ENCODE assay signal across 8 cellular contexts in genomic region chr1:8962812-8963669, GRCh38. TPM values are rescaled to one million over a fixed set of nuclear protein-coding genes. Genes with fewer than 3 reads are reported as not detected.
DNase-seq lines count a peak whose midpoint lies in the region; ATAC-seq and TF ChIP-seq lines count a peak whose summit lies in the region.

No MANE protein-coding gene starts in this region.

- H3K27ac Mint-ChIP-seq in CD4-positive, CD25-positive, alpha-beta regulatory T cell: peak overlapping the region; percentile 38 to 80 (median 71)
- peak overlapping the region; percentile 84 for H3K27ac Mint-ChIP-seq in activated naive CD4-positive, alpha-beta T cell treated with anti-CD3 and anti-CD28 coated beads, Interleukin-2, amount 10 ng/mL, durations not matched to agents 7 days and 5 days

- no peaks in the 10 kb centered on the region for H3K9me2 ChIP-seq in OCI-LY7 (ENCODE audit: insufficient read depth, low read length)

- intact Hi-C loops in OCI-LY7 (cut with micrococcal nuclease; ENCODE audit: unreplicated experiment) (loop anchor here (1.0 kb wide), 2 partner anchors 25 to 42 kb away; no protein-coding TSS in a partner anchor), left colon (cut with DNase I, micrococcal nuclease) (no loop called here)

- ATAC-seq in CD4-positive, CD25-positive, alpha-beta regulatory T cell (ENCODE audit: low read depth in 2 of 2): peak; percentile 35 to 60
- peak; percentile 84 for ATAC-seq in left colon
- ATAC-seq in GM19035 (IDR thresholded peaks at IDR 0.05; ENCODE audit: unreplicated experiment): no peak
- ATAC-seq in HG02798 (IDR thresholded peaks at IDR 0.05; ENCODE audit: poor library complexity, unreplicated experiment): no peak

- H3K36me3 Mint-ChIP-seq in CD4-positive, CD25-positive, alpha-beta regulatory T cell: peaks cover 26% of the 10 kb centered on the region
- H3K36me3 Mint-ChIP-seq in activated naive CD4-positive, alpha-beta T cell treated with anti-CD3 and anti-CD28 coated beads, Interleukin-2, amount 10 ng/mL, durations not matched to agents 7 days and 5 days: peaks cover 89% of the 10 kb centered on the region

- no peaks in the 10 kb centered on the region for H3K27me3 Mint-ChIP-seq in CD4-positive, CD25-positive, alpha-beta regulatory T cell
- H3K27me3 Mint-ChIP-seq in activated naive CD4-positive, alpha-beta T cell treated with anti-CD3 and anti-CD28 coated beads, Interleukin-2, amount 10 ng/mL, durations not matched to agents 7 days and 5 days: no peaks in the 10 kb centered on the region

- H3K27ac ChIP-seq in CD4-positive, CD25-positive, alpha-beta regulatory T cell (ENCODE audit: insufficient read depth, low read length, poor library complexity, severe bottlenecking): no peak overlapping the region
- no peak overlapping the region for H3K27ac ChIP-seq in OCI-LY7 (ENCODE audit: low read depth, low read length, poor library complexity, severe bottlenecking)

- H2AFZ ChIP-seq in OCI-LY7 (ENCODE audit: low read length): no peak overlapping the region; the same call in 1 of the 2 replicates

- BruUV-seq in OCI-LY7 (replicated peaks; lab: Mats Ljungman, UMichigan): no TSS peak

- H3K4me3 ChIP-seq in CD4-positive, CD25-positive, alpha-beta regulatory T cell (ENCODE audit: low read depth, low read length): no peak overlapping the region
- H3K4me3 ChIP-seq in OCI-LY7 (ENCODE audit: low read depth, low read length, poor library complexity, severe bottlenecking): no peak overlapping the region

- POLR2A ChIA-PET in OCI-LY7 (lab: Charles Lee): no interaction called here

- DNase-seq in CD4-positive, CD25-positive, alpha-beta regulatory T cell: peak in 2 of 3 donors; percentile 25 to 73
- peak; percentile 70 for DNase-seq in GM19240 (ENCODE audit: insufficient read length, low spot score)
- DNase-seq in OCI-LY7 (ENCODE audit: low spot score): peak; percentile 85
- peak; percentile 66 for DNase-seq in activated naive CD4-positive, alpha-beta T cell treated with anti-CD3 and anti-CD28 coated beads, Interleukin-2, amount 10 ng/mL, durations not matched to agents 7 days and 5 days
- DNase-seq in left colon: peak; percentile 32 to 61
- DNase-seq in NCI-H2227 (lab: John Stamatoyannopoulos, UW; ENCODE audit: unreplicated experiment): no peak

- peaks cover 0 to 3% of the 10 kb centered on the region in 2 experiments for H3K9me3 ChIP-seq in CD4-positive, CD25-positive, alpha-beta regulatory T cell (ENCODE audit: control insufficient read depth in 2 of 2, low read length in 2 of 2)
- H3K9me3 ChIP-seq in OCI-LY7 (ENCODE audit: low read length): no peaks in the 10 kb centered on the region

- no peaks in the 10 kb centered on the region for H4K20me1 ChIP-seq in OCI-LY7 (ENCODE audit: insufficient read depth, low read length)

- peak overlapping the region; percentile 19 for H3K4me2 ChIP-seq in OCI-LY7 (ENCODE audit: low read length)

- no peaks in the 10 kb centered on the region for H3K79me2 ChIP-seq in OCI-LY7 (ENCODE audit: insufficient read depth, low read depth, low read length)

- CTCF ChIA-PET in OCI-LY7 (lab: Charles Lee; ENCODE audit: unreplicated experiment): interaction anchor here (0.6 to 1.5 kb wide), 5 partner anchors 24 to 48 kb away, joined by 3 to 8 read pairs (median 6); no protein-coding TSS in a partner anchor
- CTCF ChIA-PET in activated naive CD4-positive, alpha-beta T cell treated with anti-CD3 and anti-CD28 coated beads, Interleukin-2, amount 10 ng/mL, durations not matched to agents 7 days and 5 days (lab: Charles Lee): interaction anchor here (0.6 to 2.8 kb wide), 15 partner anchors 10 to 262 kb away, joined by 3 to 38 read pairs (median 5); partner anchors contain the start of gene CA6

- peak; percentile 85 for TF ChIP-seq CTCF in OCI-LY7 (conservative IDR thresholded peaks at IDR 0.05; ENCODE audit: low read length)

- no peaks in the 10 kb centered on the region for H3K27me3 ChIP-seq in CD4-positive, CD25-positive, alpha-beta regulatory T cell (ENCODE audit: control insufficient read depth, insufficient read depth, low read length)

- peak overlapping the region in 1 of 4 donors; percentile 48 for H3K4me3 Mint-ChIP-seq in CD4-positive, CD25-positive, alpha-beta regulatory T cell
- peak overlapping the region; percentile 62 for H3K4me3 Mint-ChIP-seq in activated naive CD4-positive, alpha-beta T cell treated with anti-CD3 and anti-CD28 coated beads, Interleukin-2, amount 10 ng/mL, durations not matched to agents 7 days and 5 days

- peaks cover 0 to 60% (median 20%) of the 10 kb centered on the region in 4 donors for H3K4me1 Mint-ChIP-seq in CD4-positive, CD25-positive, alpha-beta regulatory T cell
- peaks cover 93% of the 10 kb centered on the region for H3K4me1 Mint-ChIP-seq in activated naive CD4-positive, alpha-beta T cell treated with anti-CD3 and anti-CD28 coated beads, Interleukin-2, amount 10 ng/mL, durations not matched to agents 7 days and 5 days

- H3K9me3 Mint-ChIP-seq in CD4-positive, CD25-positive, alpha-beta regulatory T cell: peaks cover 0 to 8% (median 0%) of the 10 kb centered on the region in 7 donors
- H3K9me3 Mint-ChIP-seq in activated naive CD4-positive, alpha-beta T cell treated with anti-CD3 and anti-CD28 coated beads, Interleukin-2, amount 10 ng/mL, durations not matched to agents 7 days and 5 days: peaks cover 20% of the 10 kb centered on the region

- peaks cover 10% of the 10 kb centered on the region for H3K4me1 ChIP-seq in CD4-positive, CD25-positive, alpha-beta regulatory T cell (ENCODE audit: control insufficient read depth, insufficient read depth, low read length, poor library complexity, severe bottlenecking)
- peaks cover 12% of the 10 kb centered on the region for H3K4me1 ChIP-seq in OCI-LY7 (ENCODE audit: insufficient read depth, low read length, poor library complexity, severe bottlenecking)

- H3K36me3 ChIP-seq in CD4-positive, CD25-positive, alpha-beta regulatory T cell (ENCODE audit: control insufficient read depth, insufficient read depth, low read length): no peaks in the 10 kb centered on the region
- no peaks in the 10 kb centered on the region for H3K36me3 ChIP-seq in OCI-LY7 (ENCODE audit: insufficient read depth, low read length)

RNA-seq across cellular contexts. Expression of gene CA6, which starts 17.4 kb away (rescaled TPM):
- not detected for total RNA-seq in CD4-positive, CD25-positive, alpha-beta regulatory T cell
- under 1 TPM in 2 of 4 donors, not detected in 2; 0.41 to 0.61 TPM for polyA plus RNA-seq in CD4-positive, CD25-positive, alpha-beta regulatory T cell
- not detected in 2 replicates for total RNA-seq in OCI-LY7 (2014; rRNA removed; shearing (Covaris generic))
- total RNA-seq in OCI-LY7 (2022) (not detected in 2 replicates), left colon (not detected)

Comparison
In these comparisons a context has a peak if more than half of its experiments do, and no peak if none do; other contexts are left out.
1. ATAC-seq: peak in CD4-positive, CD25-positive, alpha-beta regulatory T cell (2 of 2) and left colon (single experiment); none in GM19035 (single experiment) and HG02798 (single experiment).